Comparison of ENCODE assay signal across 29 cellular contexts in the genomic region with DNA sequence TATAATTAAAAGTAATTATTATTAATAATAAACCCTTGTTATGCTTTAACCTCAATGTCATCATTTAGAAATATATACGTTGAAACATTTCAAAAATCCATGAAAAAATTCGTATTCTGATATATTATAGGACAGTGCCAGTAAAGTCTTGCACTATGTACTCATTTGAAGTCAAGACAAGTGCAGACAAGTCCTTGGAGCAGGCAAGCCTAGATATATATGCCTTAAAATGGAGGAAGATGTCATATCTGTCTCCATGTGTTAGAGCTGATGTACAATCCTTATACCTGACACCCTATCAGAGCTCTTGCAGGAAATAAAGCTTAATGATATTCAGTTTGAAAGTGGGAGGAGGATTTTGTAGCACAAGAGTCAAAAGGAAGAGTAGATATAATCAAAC.
"Had no signal": no experiment of that assay in that cellular context is flagged by ENCODE, and none has a peak within 500 bp of the region (broad histone marks: within the 10 kb centered on the region; RNA-seq: fewer than 3 reads in every experiment).

No MANE protein-coding gene starts in this region.

- H3K9me3 Mint-ChIP-seq: activated CD4-positive, alpha-beta T cell treated with anti-CD3 and anti-CD28 coated beads, Interleukin-2, amount 10 ng/mL, durations not matched to agents 7 days and 5 days; activated naive CD4-positive, alpha-beta T cell treated with anti-CD3 and anti-CD28 coated beads, Interleukin-2, amount 50 U/mL, for 24 hours; activated T-cell treated with anti-CD3 and anti-CD28 coated beads, Interleukin-2, amount 50 U/mL, for 24 hours; T-helper 1 cell treated with Interleukin-12 subunit alpha and Interleukin-12 subunit beta and Interleukin-4 antibody, amounts not matched to agents 30 μg/mL and 1 μg/mL, for 36 hours; T-helper 2 cell treated with Interferon-gamma antibody and Interleukin-4, amounts not matched to agents 5 μg/mL and 100 μg/mL, for 36 hours had no signal

- H3K4me3 Mint-ChIP-seq: activated CD4-positive, alpha-beta T cell treated with anti-CD3 and anti-CD28 coated beads, Interleukin-2, amount 10 ng/mL, durations not matched to agents 7 days and 5 days; activated CD8-positive, alpha-beta T cell treated with anti-CD3 and anti-CD28 coated beads, Interleukin-2, amount 10 ng/mL, durations not matched to agents 7 days and 5 days; activated naive CD4-positive, alpha-beta T cell treated with anti-CD3 and anti-CD28 coated beads, Interleukin-2, amount 50 U/mL, for 24 hours; activated T-cell treated with anti-CD3 and anti-CD28 coated beads, Interleukin-2, amount 50 U/mL, for 24 hours; T-helper 1 cell treated with Interleukin-12 subunit alpha and Interleukin-12 subunit beta and Interleukin-4 antibody, amounts not matched to agents 30 μg/mL and 1 μg/mL, for 36 hours; T-helper 2 cell treated with Interferon-gamma antibody and Interleukin-4, amounts not matched to agents 5 μg/mL and 100 μg/mL, for 36 hours had no signal

- H3K27ac Mint-ChIP-seq: activated CD4-positive, alpha-beta T cell treated with anti-CD3 and anti-CD28 coated beads, Interleukin-2, amount 10 ng/mL, durations not matched to agents 7 days and 5 days; activated CD8-positive, alpha-beta T cell treated with anti-CD3 and anti-CD28 coated beads, Interleukin-2, amount 10 ng/mL, durations not matched to agents 7 days and 5 days; activated naive CD4-positive, alpha-beta T cell treated with anti-CD3 and anti-CD28 coated beads, Interleukin-2, amount 50 U/mL, for 24 hours; activated T-cell treated with anti-CD3 and anti-CD28 coated beads, Interleukin-2, amount 50 U/mL, for 24 hours; activated T-helper 2 cell treated with anti-CD3 and anti-CD28 coated beads, Interferon-gamma antibody, Interleukin-2, Interleukin-4, amounts not matched to agents 10 μg/mL and 5 μg/mL and 100 μg/mL, durations not matched to agents 14 hours and 24 hours and 36 hours; T-helper 1 cell treated with Interleukin-12 subunit alpha and Interleukin-12 subunit beta and Interleukin-4 antibody, amounts not matched to agents 30 μg/mL and 1 μg/mL, for 36 hours; T-helper 2 cell treated with Interferon-gamma antibody and Interleukin-4, amounts not matched to agents 5 μg/mL and 100 μg/mL, for 36 hours had no signal

- H3K4me3 ChIP-seq: adrenal gland, body of pancreas, Peyer's patch had no signal

- DNase-seq: activated CD4-positive, alpha-beta T cell treated with anti-CD3 and anti-CD28 coated beads, Interleukin-2, amount 10 ng/mL, durations not matched to agents 7 days and 5 days; activated CD4-positive, alpha-beta T cell treated with anti-CD3 and anti-CD28 coated beads, Interleukin-2, amount 50 U/mL, for 48 hours; activated CD8-positive, alpha-beta T cell treated with anti-CD3 and anti-CD28 coated beads, Interleukin-2, amount 10 ng/mL, durations not matched to agents 7 days and 5 days; activated gamma-delta T cell; activated naive CD4-positive, alpha-beta T cell treated with Interleukin-2 at 50 U/mL for 16 hours; activated T-cell treated with anti-CD3 and anti-CD28 coated beads, Interleukin-2, amount 50 U/mL, for 24 hours; adrenal gland; body of pancreas; central memory CD4-positive, alpha-beta T cell; NCI-H1092 treated with DMSO at 0.1 percent for 48 hours; NCI-H1417; NCI-H146; NCI-H187; NCI-H2029 treated with DMSO at 0.1 percent for 48 hours; NCI-H2107; NCI-H2171; NCI-H510A; NCI-H526; NCI-H748 treated with DMSO at 0.1 percent for 48 hours; NK-92 treated with Interleukin-12 subunit alpha and Interleukin-12 subunit beta, amount 100 ng/mL, for 24 hours; PC-3; Peyer's patch; Right ventricle myocardium superior; RPMI8226 had no signal

- H3K4me1 ChIP-seq: adrenal gland, body of pancreas, Peyer's patch had no signal

- H3K36me3 ChIP-seq: adrenal gland, Peyer's patch had no signal

- H3K27ac ChIP-seq: adrenal gland, body of pancreas, KMS-11, Peyer's patch had no signal

- H3K27me3 ChIP-seq: adrenal gland, body of pancreas, Peyer's patch had no signal

- H3K9me3 ChIP-seq: adrenal gland, body of pancreas, Peyer's patch had no signal

- ATAC-seq: activated CD8-positive, alpha-beta T cell treated with anti-CD3 and anti-CD28 coated beads, Interleukin-2, amount 10 ng/mL, durations not matched to agents 7 days and 5 days; body of pancreas; PC-3 had no signal

- H3K9ac ChIP-seq: KMS-11 had no signal

- H3K4me1 Mint-ChIP-seq: activated CD4-positive, alpha-beta T cell treated with anti-CD3 and anti-CD28 coated beads, Interleukin-2, amount 10 ng/mL, durations not matched to agents 7 days and 5 days; activated naive CD4-positive, alpha-beta T cell treated with anti-CD3 and anti-CD28 coated beads, Interleukin-2, amount 50 U/mL, for 24 hours had no signal

- H3K27me3 Mint-ChIP-seq: activated CD4-positive, alpha-beta T cell treated with anti-CD3 and anti-CD28 coated beads, Interleukin-2, amount 10 ng/mL, durations not matched to agents 7 days and 5 days; activated T-cell treated with anti-CD3 and anti-CD28 coated beads, Interleukin-2, amount 50 U/mL, for 24 hours had no signal

- H3K36me3 Mint-ChIP-seq: activated naive CD4-positive, alpha-beta T cell treated with anti-CD3 and anti-CD28 coated beads, Interleukin-2, amount 50 U/mL, for 24 hours had no signal
